In genomic region chr7:121404348-121404747, GRCh38 we compare ENCODE assay signal across 16 cellular contexts.
"Had no signal": no experiment of that assay in that cellular context is flagged by ENCODE, and none has a peak within 500 bp of the region (broad histone marks: within the 10 kb centered on the region; RNA-seq: fewer than 3 reads in every experiment).

No MANE protein-coding gene starts in this region.

- H3K36me3 ChIP-seq: SJSA1 had no signal

- H3K4me3 ChIP-seq: SJSA1, SK-N-MC had no signal

- H3K27ac ChIP-seq: HL-60, KMS-11, SJSA1, SK-N-MC had no signal

- H3K27me3 ChIP-seq: SJSA1 had no signal

- H3K4me2 ChIP-seq: KMS-11 had no signal

- DNase-seq: MV-4-11, NCI-H1048, NCI-H1105, NCI-H187, NCI-H2029, NCI-H2081 treated with DMSO at 0.1 percent for 48 hours, NCI-H2227 treated with DMSO at 0.1 percent for 48 hours, NCI-H524 treated with DMSO at 0.1 percent for 48 hours, NCI-H774, Right ventricle myocardium superior, RPMI8226, SIG-M5 had no signal

- H3K9me3 ChIP-seq: SJSA1 had no signal
